22 cellular contexts compared by ENCODE assay signal in genomic region chr5:35799751-35800150, GRCh38.
"Had no signal": no experiment of that assay in that cellular context is flagged by ENCODE, and none has a peak within 500 bp of the region (broad histone marks: within the 10 kb centered on the region; RNA-seq: fewer than 3 reads in every experiment).

No MANE protein-coding gene starts in this region.

- H3K36me3 ChIP-seq: left lung, upper lobe of left lung, WERI-Rb-1 had no signal

- H3K27ac Mint-ChIP-seq: activated CD8-positive, alpha-beta memory T cell treated with anti-CD3 and anti-CD28 coated beads, Interleukin-2, amount 10 ng/mL, durations not matched to agents 7 days and 5 days; brain; dendritic cell treated with granulocyte-macrophage colony-stimulating factor and Interleukin-4, amounts not matched to agents 40 ng/mL and 50 ng/mL, for 4 days; stimulated activated naive B cell treated with anti-CD40 and anti-IgM and Interleukin-4, amounts not matched to agents 10 μg/mL and 1 μg/mL and 100 μg/mL, for 72 hours; T-helper 2 cell treated with Interferon-gamma antibody and Interleukin-4, amounts not matched to agents 5 μg/mL and 100 μg/mL, for 36 hours had no signal

- DNase-seq: activated CD4-positive, alpha-beta T cell treated with anti-CD3 and anti-CD28 coated beads for 1 hour; activated CD4-positive, alpha-beta T cell treated with anti-CD3 and anti-CD28 coated beads, Interleukin-2, amount 50 U/mL, for 4 hours; activated CD8-positive, alpha-beta memory T cell treated with anti-CD3 and anti-CD28 coated beads, Interleukin-2, amount 10 ng/mL, durations not matched to agents 7 days and 5 days; activated effector memory CD4-positive, alpha-beta T cell treated with anti-CD3 and anti-CD28 coated beads, Interleukin-2, amount 50 U/mL, for 16 hours; activated naive CD4-positive, alpha-beta T cell treated with anti-CD3 and anti-CD28 coated beads, Interleukin-2, amount 50 U/mL, for 16 hours; activated T-cell treated with anti-CD3 and anti-CD28 coated beads for 4 hours; anterior cingulate cortex; effector CD4-positive, alpha-beta T cell; kidney; left lung; naive B cell; stimulated activated CD4-positive, alpha-beta T cell treated with anti-CD3 and anti-CD28 coated beads, Interleukin-2, amount 100 ng/mL, for 48 hours; stimulated activated CD8-positive, alpha-beta memory T cell treated with anti-CD3 and anti-CD28 coated beads, Interleukin-4, amount 100 ng/mL, for 48 hours; stimulated activated naive B cell treated with anti-CD40 and anti-IgM and Interleukin-4, amounts not matched to agents 10 μg/mL and 1 μg/mL and 100 μg/mL, for 72 hours; upper lobe of left lung; WERI-Rb-1 had no signal

- H3K9me3 Mint-ChIP-seq: brain; dendritic cell treated with granulocyte-macrophage colony-stimulating factor and Interleukin-4, amounts not matched to agents 40 ng/mL and 50 ng/mL, for 4 days; naive B cell; stimulated activated naive B cell treated with anti-CD40 and anti-IgM and Interleukin-4, amounts not matched to agents 10 μg/mL and 1 μg/mL and 100 μg/mL, for 72 hours; T-helper 2 cell treated with Interferon-gamma antibody and Interleukin-4, amounts not matched to agents 5 μg/mL and 100 μg/mL, for 36 hours had no signal

- H3K4me3 ChIP-seq: left lung, lung, smooth muscle cell, upper lobe of left lung had no signal

- H3K27me3 ChIP-seq: left lung, upper lobe of left lung had no signal

- H3K27me3 Mint-ChIP-seq: activated CD8-positive, alpha-beta memory T cell treated with anti-CD3 and anti-CD28 coated beads, Interleukin-2, amount 10 ng/mL, durations not matched to agents 7 days and 5 days; brain; dendritic cell treated with granulocyte-macrophage colony-stimulating factor and Interleukin-4, amounts not matched to agents 40 ng/mL and 50 ng/mL, for 4 days; naive B cell; stimulated activated naive B cell treated with anti-CD40 and anti-IgM and Interleukin-4, amounts not matched to agents 10 μg/mL and 1 μg/mL and 100 μg/mL, for 72 hours had no signal

- H3K36me3 Mint-ChIP-seq: activated CD8-positive, alpha-beta memory T cell treated with anti-CD3 and anti-CD28 coated beads, Interleukin-2, amount 10 ng/mL, durations not matched to agents 7 days and 5 days; brain; naive B cell; stimulated activated naive B cell treated with anti-CD40 and anti-IgM and Interleukin-4, amounts not matched to agents 10 μg/mL and 1 μg/mL and 100 μg/mL, for 72 hours had no signal

- H3K4me3 Mint-ChIP-seq: activated CD8-positive, alpha-beta memory T cell treated with anti-CD3 and anti-CD28 coated beads, Interleukin-2, amount 10 ng/mL, durations not matched to agents 7 days and 5 days; brain; dendritic cell treated with granulocyte-macrophage colony-stimulating factor and Interleukin-4, amounts not matched to agents 40 ng/mL and 50 ng/mL, for 4 days; naive B cell; stimulated activated naive B cell treated with anti-CD40 and anti-IgM and Interleukin-4, amounts not matched to agents 10 μg/mL and 1 μg/mL and 100 μg/mL, for 72 hours; T-helper 2 cell treated with Interferon-gamma antibody and Interleukin-4, amounts not matched to agents 5 μg/mL and 100 μg/mL, for 36 hours had no signal

- ATAC-seq: activated CD8-positive, alpha-beta memory T cell treated with anti-CD3 and anti-CD28 coated beads, Interleukin-2, amount 10 ng/mL, durations not matched to agents 7 days and 5 days; left lung; sciatic nerve; stimulated activated naive B cell treated with anti-CD40 and anti-IgM and Interleukin-4, amounts not matched to agents 10 μg/mL and 1 μg/mL and 100 μg/mL, for 72 hours had no signal

- H3K9me3 ChIP-seq: left lung, upper lobe of left lung had no signal

- H3K27ac ChIP-seq: left lung, upper lobe of left lung, WERI-Rb-1 had no signal
